ENCODE assay signal across 1 cellular context in genomic region chr3:135224963-135225362, GRCh38.
TF ChIP-seq lines count a peak whose summit lies in the region.

No MANE protein-coding gene starts in this region.

TF ChIP-seq in GM12878, 131 proteins besides CTCF, POLR2A, EP300 and RAD21 (continued from another document and continues in another):
- no peak for TF ChIP-seq TBL1XR1 (IDR thresholded peaks at IDR 0.05; ENCODE audit: low read depth, low read length)
- no peak for TF ChIP-seq HDAC2 (IDR thresholded peaks at IDR 0.05)
- no peak for TF ChIP-seq CREB1 (IDR thresholded peaks at IDR 0.05; ENCODE audit: low read depth)
- no peak for TF ChIP-seq ATF3 (IDR thresholded peaks at IDR 0.05; ENCODE audit: borderline replicate concordance, extremely low read depth, low read depth, low read length)
- no peak for TF ChIP-seq ATF7 (IDR thresholded peaks at IDR 0.05; ENCODE audit: low read depth)
- no peak for TF ChIP-seq NR2F1 (conservative IDR thresholded peaks at IDR 0.05)
- no peak for TF ChIP-seq ZBED1 (IDR thresholded peaks at IDR 0.05; ENCODE audit: borderline replicate concordance)
- TF ChIP-seq CBX3 (IDR thresholded peaks at IDR 0.05; ENCODE audit: borderline replicate concordance, low read depth): no peak
- TF ChIP-seq ZSCAN29 (IDR thresholded peaks at IDR 0.05): no peak
- no peak for TF ChIP-seq RUNX3 (IDR thresholded peaks at IDR 0.05; ENCODE audit: low read length)
- TF ChIP-seq, protein P1, sequence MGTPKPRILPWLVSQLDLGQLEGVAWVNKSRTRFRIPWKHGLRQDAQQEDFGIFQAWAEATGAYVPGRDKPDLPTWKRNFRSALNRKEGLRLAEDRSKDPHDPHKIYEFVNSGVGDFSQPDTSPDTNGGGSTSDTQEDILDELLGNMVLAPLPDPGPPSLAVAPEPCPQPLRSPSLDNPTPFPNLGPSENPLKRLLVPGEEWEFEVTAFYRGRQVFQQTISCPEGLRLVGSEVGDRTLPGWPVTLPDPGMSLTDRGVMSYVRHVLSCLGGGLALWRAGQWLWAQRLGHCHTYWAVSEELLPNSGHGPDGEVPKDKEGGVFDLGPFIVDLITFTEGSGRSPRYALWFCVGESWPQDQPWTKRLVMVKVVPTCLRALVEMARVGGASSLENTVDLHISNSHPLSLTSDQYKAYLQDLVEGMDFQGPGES (IDR thresholded peaks at IDR 0.05): no peak
- no peak for TF ChIP-seq TCF3 (IDR thresholded peaks at IDR 0.05; ENCODE audit: borderline replicate concordance, insufficient read depth, low read depth, low read length)
- TF ChIP-seq ETV6 (conservative IDR thresholded peaks at IDR 0.05 in 1 of 2, IDR thresholded peaks at IDR 0.05 in 1 of 2; ENCODE audit: borderline replicate concordance in 1 of 2, low read depth in 1 of 2): no peak
- no peak for TF ChIP-seq YY1 (IDR thresholded peaks at IDR 0.05; ENCODE audit: low read depth, low read length)
- no peak for TF ChIP-seq HCFC1 (IDR thresholded peaks at IDR 0.05; ENCODE audit: low read length)
- TF ChIP-seq LARP7 (IDR thresholded peaks at IDR 0.05): no peak
- TF ChIP-seq SREBF2 (IDR thresholded peaks at IDR 0.05; ENCODE audit: low read length): no peak
- 0 out of 2 replicates have a peak, but pooled peaks have one; percentile 15 for TF ChIP-seq DPF2 (IDR thresholded peaks at IDR 0.05)
- TF ChIP-seq ZBTB40 (IDR thresholded peaks at IDR 0.05; ENCODE audit: borderline replicate concordance): no peak
- no peak for TF ChIP-seq RAD51 (IDR thresholded peaks at IDR 0.05)
- TF ChIP-seq, protein P2, sequence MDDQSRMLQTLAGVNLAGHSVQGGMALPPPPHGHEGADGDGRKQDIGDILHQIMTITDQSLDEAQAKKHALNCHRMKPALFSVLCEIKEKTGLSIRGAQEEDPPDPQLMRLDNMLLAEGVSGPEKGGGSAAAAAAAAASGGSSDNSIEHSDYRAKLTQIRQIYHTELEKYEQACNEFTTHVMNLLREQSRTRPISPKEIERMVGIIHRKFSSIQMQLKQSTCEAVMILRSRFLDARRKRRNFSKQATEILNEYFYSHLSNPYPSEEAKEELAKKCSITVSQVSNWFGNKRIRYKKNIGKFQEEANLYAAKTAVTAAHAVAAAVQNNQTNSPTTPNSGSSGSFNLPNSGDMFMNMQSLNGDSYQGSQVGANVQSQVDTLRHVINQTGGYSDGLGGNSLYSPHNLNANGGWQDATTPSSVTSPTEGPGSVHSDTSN (IDR thresholded peaks at IDR 0.05; ENCODE audit: insufficient replicate concordance, low read depth, low read length): no peak
- TF ChIP-seq FOXM1 (IDR thresholded peaks at IDR 0.05; ENCODE audit: low read depth, low read length): no peak
- peak; percentile 34 for TF ChIP-seq MTA2 (IDR thresholded peaks at IDR 0.05; ENCODE audit: low read depth)
- no peak for TF ChIP-seq BCL3 (IDR thresholded peaks at IDR 0.05; ENCODE audit: borderline replicate concordance, insufficient read depth, low read depth, low read length, poor library complexity, severe bottlenecking)
- TF ChIP-seq PRDM15 (CRISPR knock-in tag; IDR thresholded peaks at IDR 0.05): no peak
- TF ChIP-seq MAX (IDR thresholded peaks at IDR 0.05; ENCODE audit: low read depth, low read length): no peak
- TF ChIP-seq BRCA1 (IDR thresholded peaks at IDR 0.05; ENCODE audit: low read depth, low read length): no peak
- 0 out of 2 replicates have a peak, but pooled peaks have one; percentile 17 for TF ChIP-seq ZNF687 (IDR thresholded peaks at IDR 0.05)
- no peak for TF ChIP-seq ASH2L (IDR thresholded peaks at IDR 0.05; ENCODE audit: borderline replicate concordance, low read depth)
- TF ChIP-seq MEF2B (IDR thresholded peaks at IDR 0.05; ENCODE audit: partially characterized antibody, poor library complexity, severe bottlenecking): peak; percentile 9
- no peak for TF ChIP-seq KAT2A (conservative IDR thresholded peaks at IDR 0.05; ENCODE audit: control insufficient read depth, low read depth, low read length)
- TF ChIP-seq EGR1 (IDR thresholded peaks at IDR 0.05; ENCODE audit: borderline replicate concordance in 1 of 2, low read depth in 2 of 2, low read length in 2 of 2): no peak
- no peak for TF ChIP-seq CBX5 (IDR thresholded peaks at IDR 0.05; ENCODE audit: low read depth)
- no peak for TF ChIP-seq POLR2AphosphoS5 (IDR thresholded peaks at IDR 0.05; ENCODE audit: low read length)
- TF ChIP-seq BHLHE40 (IDR thresholded peaks at IDR 0.05; ENCODE audit: borderline replicate concordance in 1 of 2, low read depth in 2 of 2, low read length in 1 of 2): no peak
- TF ChIP-seq CHD1 (IDR thresholded peaks at IDR 0.05; ENCODE audit: low read depth, low read length): no peak
- no peak for TF ChIP-seq EED (IDR thresholded peaks at IDR 0.05; ENCODE audit: low read depth)
- no peak for TF ChIP-seq SPI1 (IDR thresholded peaks at IDR 0.05; ENCODE audit: borderline replicate concordance, insufficient read depth, low read depth, low read length)
- TF ChIP-seq IRF5 (IDR thresholded peaks at IDR 0.05; ENCODE audit: borderline replicate concordance): no peak
- TF ChIP-seq YBX1 (IDR thresholded peaks at IDR 0.05): no peak
- TF ChIP-seq MYB (IDR thresholded peaks at IDR 0.05; ENCODE audit: borderline replicate concordance, low read depth, low read length): no peak
- TF ChIP-seq, protein P3, sequence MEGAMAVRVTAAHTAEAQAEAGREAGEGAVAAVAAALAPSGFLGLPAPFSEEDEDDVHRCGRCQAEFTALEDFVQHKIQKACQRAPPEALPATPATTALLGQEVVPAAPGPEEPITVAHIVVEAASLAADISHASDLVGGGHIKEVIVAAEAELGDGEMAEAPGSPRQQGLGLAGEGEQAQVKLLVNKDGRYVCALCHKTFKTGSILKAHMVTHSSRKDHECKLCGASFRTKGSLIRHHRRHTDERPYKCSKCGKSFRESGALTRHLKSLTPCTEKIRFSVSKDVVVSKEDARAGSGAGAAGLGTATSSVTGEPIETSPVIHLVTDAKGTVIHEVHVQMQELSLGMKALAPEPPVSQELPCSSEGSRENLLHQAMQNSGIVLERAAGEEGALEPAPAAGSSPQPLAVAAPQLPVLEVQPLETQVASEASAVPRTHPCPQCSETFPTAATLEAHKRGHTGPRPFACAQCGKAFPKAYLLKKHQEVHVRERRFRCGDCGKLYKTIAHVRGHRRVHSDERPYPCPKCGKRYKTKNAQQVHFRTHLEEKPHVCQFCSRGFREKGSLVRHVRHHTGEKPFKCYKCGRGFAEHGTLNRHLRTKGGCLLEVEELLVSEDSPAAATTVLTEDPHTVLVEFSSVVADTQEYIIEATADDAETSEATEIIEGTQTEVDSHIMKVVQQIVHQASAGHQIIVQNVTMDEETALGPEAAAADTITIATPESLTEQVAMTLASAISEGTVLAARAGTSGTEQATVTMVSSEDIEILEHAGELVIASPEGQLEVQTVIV (IDR thresholded peaks at IDR 0.05; ENCODE audit: borderline replicate concordance, partially characterized antibody): no peak
- no peak for TF ChIP-seq SP1 (IDR thresholded peaks at IDR 0.05; ENCODE audit: low read depth, low read length)
- TF ChIP-seq NR2C1 (IDR thresholded peaks at IDR 0.05): no peak
- TF ChIP-seq SMARCA5 (IDR thresholded peaks at IDR 0.05): no peak
